Comparison of ENCODE assay signal across 18 cellular contexts in the genomic region with DNA sequence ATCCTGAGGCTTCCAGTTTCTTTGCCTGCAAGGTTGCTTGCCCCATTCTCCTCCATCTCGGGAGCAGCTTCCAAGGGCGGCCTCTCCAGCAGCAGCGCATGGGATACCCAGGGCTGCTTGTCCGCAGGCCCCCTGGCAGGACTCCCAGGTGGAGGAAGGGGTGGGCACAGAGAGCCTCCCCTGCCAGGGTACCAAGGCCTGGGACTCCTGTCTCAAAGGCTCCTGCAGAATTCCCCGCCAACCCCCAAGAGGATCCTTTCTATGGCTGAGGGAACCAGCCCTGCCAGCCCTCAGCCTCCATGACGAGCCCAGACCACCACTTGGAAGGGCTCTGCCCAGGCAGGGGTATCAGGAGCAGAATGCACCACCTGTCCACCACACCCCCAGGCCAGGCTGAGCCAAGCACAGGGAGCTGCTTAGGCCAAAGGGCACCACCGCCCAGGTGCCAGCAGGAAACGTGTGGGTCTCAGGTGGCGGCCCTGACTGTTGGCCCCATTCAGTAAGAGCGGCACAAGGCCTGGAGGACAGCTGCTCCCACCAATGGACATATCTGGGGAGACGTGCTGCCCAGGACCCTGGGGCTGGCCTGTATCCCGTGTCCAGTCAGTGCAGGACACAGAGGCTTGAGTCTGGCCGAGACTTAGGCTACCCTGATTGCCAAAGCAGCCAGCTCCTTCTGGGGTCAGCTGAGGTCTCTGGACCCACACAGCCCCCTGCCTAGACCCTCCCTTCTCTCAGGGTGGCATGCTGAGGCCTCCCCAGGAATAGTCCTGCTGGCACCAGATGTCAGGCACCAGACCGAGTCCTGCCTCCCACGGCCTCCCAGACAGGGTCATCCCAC. TPM values are rescaled to one million over a fixed set of nuclear protein-coding genes. Genes with fewer than 3 reads are reported as not detected.
DNase-seq lines count a peak whose midpoint lies in the region; ATAC-seq and TF ChIP-seq lines count a peak whose summit lies in the region.
"Had no signal": no experiment of that assay in that cellular context is flagged by ENCODE, and none has a peak within 500 bp of the region (broad histone marks: within the 10 kb centered on the region; RNA-seq: fewer than 3 reads in every experiment).

No MANE protein-coding gene starts in this region.

- no peaks in the 10 kb centered on the region for H3K36me3 Mint-ChIP-seq in endothelial cell (ENCODE audit: low read depth, unreplicated experiment)

- no peaks in the 10 kb centered on the region for H3K4me1 Mint-ChIP-seq in endothelial cell (ENCODE audit: unreplicated experiment)
- H3K4me1 Mint-ChIP-seq: GM23338 had no signal

- in situ Hi-C loops in Panc1 (cut with HindIII; ENCODE audit: low pct_unique_long_range_greater_than_20kb, low sequenced_read_pairs), result no loop called here

- H3K4me3 ChIP-seq in HEK293 (ENCODE audit: low read depth, low read length) (no peak overlapping the region), Panc1 (ENCODE audit: low read depth in 2 of 2, low read length in 2 of 2) (no peak overlapping the region), lower lobe of right lung (no peak overlapping the region), spleen (no peak overlapping the region)
- H3K4me3 ChIP-seq: GM23338, SJSA1 had no signal

- WGBS in spleen, 5 donors, result 73 to 88% (median 86%) methylated on average over 8 to 15 of the region's 15 CpGs

- no TSS peak for BruUV-seq in Panc1 (replicated peaks; lab: Mats Ljungman, UMichigan)

- TF ChIP-seq CTCF in HEK293 (tag by site-specific recombination; IDR thresholded peaks at IDR 0.05), result no peak
- no peak for TF ChIP-seq CTCF in Panc1 (IDR thresholded peaks at IDR 0.05)
- TF ChIP-seq CTCF in lower lobe of right lung (IDR thresholded peaks at IDR 0.05), result no peak
- no peak for TF ChIP-seq CTCF in spleen (IDR thresholded peaks at IDR 0.05 in 8 of 11, conservative IDR thresholded peaks at IDR 0.05 in 3 of 11)
- no peak for TF ChIP-seq CTCF in endothelial cell (IDR thresholded peaks at IDR 0.05; ENCODE audit: unreplicated experiment)

- no peak overlapping the region for H3K27ac Mint-ChIP-seq in endothelial cell (ENCODE audit: unreplicated experiment)
- H3K27ac Mint-ChIP-seq: GM23338 had no signal

- no peaks in the 10 kb centered on the region for H3K9me3 Mint-ChIP-seq in endothelial cell (ENCODE audit: unreplicated experiment)
- H3K9me3 Mint-ChIP-seq: GM23338 had no signal

- intact Hi-C loops in Panc1 (cut with micrococcal nuclease; ENCODE audit: unreplicated experiment) (no loop called here), lower lobe of right lung (cut with DNase I) (no loop called here), spleen (cut with DNase I; ENCODE audit: low total_unique reads) (no loop called here)

- H3K27me3 ChIP-seq in Panc1 (ENCODE audit: control insufficient read depth, insufficient read depth, low read length) (no peaks in the 10 kb centered on the region), lower lobe of right lung (ENCODE audit: low read depth) (no peaks in the 10 kb centered on the region), spleen (replicated peaks in 1 of 7) (peaks cover 0 to 7% (median 0%) of the 10 kb centered on the region in 7 donors)

- H3K9me3 ChIP-seq in HEK293 (ENCODE audit: control insufficient read depth, insufficient read depth, low read depth, low read length), result no peaks in the 10 kb centered on the region
- H3K9me3 ChIP-seq in Panc1 (ENCODE audit: control insufficient read depth, insufficient read depth, low read depth, low read length), result no peaks in the 10 kb centered on the region
- no peaks in the 10 kb centered on the region for H3K9me3 ChIP-seq in lower lobe of right lung
- H3K9me3 ChIP-seq in spleen, result no peaks in the 10 kb centered on the region
- H3K9me3 ChIP-seq: SJSA1 had no signal

- DNase-seq in Panc1 (ENCODE audit: low read depth, low spot score) (no peak), lower lobe of right lung (peak; percentile 35), spleen (peak; percentile 54), NCI-H1105 treated with DMSO at 0.1 percent for 48 hours (lab: John Stamatoyannopoulos, UW) (no peak), endothelial cell (ENCODE audit: low spot score) (no peak)
- no peak for DNase-seq in stimulated activated naive CD8-positive, alpha-beta T cell treated with anti-CD3 and anti-CD28 coated beads, Interleukin-15, Interleukin-2, amounts not matched to agents 100 U/mL and 50 U/mL, for 24 hours
- DNase-seq: ACHN, DMS79, KG1, NCI-H1694 treated with DMSO at 0.1 percent for 48 hours, NCI-H2227 treated with DMSO at 0.1 percent for 48 hours, NCI-H524, PC-3 had no signal

- ATAC-seq in Panc1, result peak; percentile 19; the same call in 1 of the 2 replicates
- peak in 1 of 2 donors; percentile 17 for ATAC-seq in lower lobe of right lung
- no peak for ATAC-seq in stimulated activated naive CD8-positive, alpha-beta T cell treated with anti-CD3 and anti-CD28 coated beads, Interleukin-15, Interleukin-2, amounts not matched to agents 100 U/mL and 50 U/mL, for 24 hours
- ATAC-seq: GM23338, PC-3 had no signal

- POLR2A ChIA-PET in HEK293 (lab: Yijun Ruan, JAX) (no interaction called here), Panc1 (lab: Charles Lee) (no interaction called here)

- H3K4me1 ChIP-seq in HEK293 (ENCODE audit: control insufficient read depth, insufficient read depth, low read length) (no peaks in the 10 kb centered on the region), Panc1 (ENCODE audit: control insufficient read depth, insufficient read depth, low read length) (no peaks in the 10 kb centered on the region), lower lobe of right lung (peaks cover 7% of the 10 kb centered on the region), spleen (peaks cover 0 to 19% (median 7%) of the 10 kb centered on the region in 6 donors)
- H3K4me1 ChIP-seq: SJSA1 had no signal

- no peak for TF ChIP-seq POLR2A in spleen (IDR thresholded peaks at IDR 0.05)

- CTCF ChIA-PET in HEK293 (lab: Yijun Ruan, JAX) (no interaction called here), Panc1 (lab: Charles Lee) (interaction anchor here (0.5 kb wide), 1 partner anchor 13 kb away, joined by 3 read pairs; no protein-coding TSS in a partner anchor)

- H3K27ac ChIP-seq in HEK293 (ENCODE audit: extremely low read depth, low read depth, low read length) (no peak overlapping the region), Panc1 (ENCODE audit: low read length) (no peak overlapping the region), lower lobe of right lung (no peak overlapping the region), spleen (peak overlapping the region in 2 of 8 donors; percentile 4 to 60)
- H3K27ac ChIP-seq: C4-2B, RWPE1, SJSA1 had no signal

- H3K36me3 ChIP-seq in HEK293 (ENCODE audit: control insufficient read depth in 2 of 2, insufficient read depth in 1 of 2, low read length in 2 of 2) (no peaks in the 10 kb centered on the region), Panc1 (ENCODE audit: control insufficient read depth, insufficient read depth, low read length) (no peaks in the 10 kb centered on the region), lower lobe of right lung (no peaks in the 10 kb centered on the region), spleen (no peaks in the 10 kb centered on the region)
- H3K36me3 ChIP-seq: SJSA1 had no signal

- no peak overlapping the region for H3K4me3 Mint-ChIP-seq in endothelial cell (ENCODE audit: unreplicated experiment)
- H3K4me3 Mint-ChIP-seq: GM23338 had no signal

- no peaks in the 10 kb centered on the region for H3K27me3 Mint-ChIP-seq in endothelial cell (ENCODE audit: unreplicated experiment)

TF ChIP-seq in HEK293, 187 proteins besides CTCF, POLR2A, EP300 and RAD21:
- TF ChIP-seq ZNF324 (tag by site-specific recombination; IDR thresholded peaks at IDR 0.05) (no peak), ZIC2 (tag by site-specific recombination; IDR thresholded peaks at IDR 0.05) (0 out of 2 replicates have a peak, but pooled peaks have one; percentile 22)

RNA-seq across cellular contexts. Expression of gene INPP5A, which starts 33.8 kb away (rescaled TPM):
- 60.0 TPM for total RNA-seq in Panc1 (2021; ENCODE audit: unreplicated experiment)
- polyA plus RNA-seq in Panc1 (2012; ENCODE audit: insufficient read length), result 78.4 TPM
- total RNA-seq in lower lobe of right lung, result 34.1 TPM
- 10 to 100 TPM; 24.7 to 41.3 (median 33.7) TPM for total RNA-seq in spleen
- polyA plus RNA-seq in spleen, result 10 to 100 TPM; 11.1 to 16.5 (median 11.7) TPM
- total RNA-seq in endothelial cell (ENCODE audit: unreplicated experiment), result 45.2 TPM

Comparison
In these comparisons a context has a peak if more than half of its experiments do, and no peak if none do; other contexts are left out.
1. DNase-seq: peak in lower lobe of right lung (single experiment) and spleen (single experiment); none in Panc1 (single experiment), NCI-H1105 treated with DMSO at 0.1 percent for 48 hours (single experiment), stimulated activated naive CD8-positive, alpha-beta T cell treated with anti-CD3 and anti-CD28 coated beads, Interleukin-15, Interleukin-2, amounts not matched to agents 100 U/mL and 50 U/mL, for 24 hours (single experiment) and endothelial cell (single experiment).